Comparison of ENCODE assay signal across 11 cellular contexts in the genomic region with DNA sequence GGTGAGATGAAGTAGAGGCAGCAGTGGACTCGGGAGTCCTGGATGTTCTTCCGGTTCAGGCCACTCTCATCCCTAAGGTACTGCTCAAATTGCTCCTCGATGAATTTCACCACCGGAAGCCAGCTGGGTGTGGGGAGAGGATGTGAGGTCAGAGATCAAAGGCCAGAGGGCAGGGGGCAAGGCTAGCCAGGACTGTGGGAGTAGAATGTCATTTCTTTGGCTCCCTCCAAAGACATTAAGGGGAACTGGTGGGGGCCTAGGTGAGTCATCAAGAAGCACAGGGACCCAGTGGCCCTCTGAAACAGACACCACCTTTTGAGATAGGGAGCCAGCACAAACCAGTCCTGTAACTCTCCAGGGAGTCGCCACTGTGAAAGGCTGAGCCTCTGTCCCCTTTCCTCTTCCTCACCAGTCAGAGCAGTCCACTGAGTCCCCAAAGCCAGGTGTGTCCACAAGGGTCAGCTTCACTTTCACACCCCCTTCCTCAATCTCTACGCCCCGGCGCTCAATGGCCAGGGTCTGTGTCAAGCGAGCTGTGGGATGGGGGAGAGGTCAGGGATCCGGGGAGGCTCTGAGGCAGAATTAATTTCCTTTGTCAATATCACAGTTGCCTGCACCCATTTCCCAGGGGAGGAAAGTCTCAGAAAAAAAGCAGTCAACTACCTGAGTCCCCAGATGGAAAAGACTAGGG. TPM values are rescaled to one million over a fixed set of nuclear protein-coding genes. Genes with fewer than 3 reads are reported as not detected.
DNase-seq lines count a peak whose midpoint lies in the region; ATAC-seq and TF ChIP-seq lines count a peak whose summit lies in the region.
"Had no signal": no experiment of that assay in that cellular context is flagged by ENCODE, and none has a peak within 500 bp of the region (broad histone marks: within the 10 kb centered on the region; RNA-seq: fewer than 3 reads in every experiment).

No MANE protein-coding gene starts in this region.

- H3K27me3 ChIP-seq in upper lobe of left lung = no peaks in the 10 kb centered on the region

- H3K36me3 Mint-ChIP-seq in activated naive CD8-positive, alpha-beta T cell = peaks cover 6% of the 10 kb centered on the region
- H3K36me3 Mint-ChIP-seq in progenitor cell of endocrine pancreas (ENCODE audit: insufficient read depth) = peaks cover 2% of the 10 kb centered on the region

- peaks cover 13 to 19% (median 17%) of the 10 kb centered on the region in 4 donors for H3K4me1 ChIP-seq in upper lobe of left lung

- no peak for TF ChIP-seq CTCF in progenitor cell of endocrine pancreas (IDR thresholded peaks at IDR 0.05; ENCODE audit: unreplicated experiment)
- TF ChIP-seq CTCF in upper lobe of left lung (IDR thresholded peaks at IDR 0.05) = no peak

- H3K4me3 Mint-ChIP-seq in activated naive CD8-positive, alpha-beta T cell = peak overlapping the region; percentile 94
- no peak overlapping the region for H3K4me3 Mint-ChIP-seq in progenitor cell of endocrine pancreas (ENCODE audit: low read depth)

- ATAC-seq in GM21723 (IDR thresholded peaks at IDR 0.05; ENCODE audit: unreplicated experiment) = no peak
- ATAC-seq in upper lobe of left lung (ENCODE audit: low FRiP score in 2 of 2) = no peak

- no peaks in the 10 kb centered on the region for H3K27me3 Mint-ChIP-seq in activated naive CD8-positive, alpha-beta T cell
- no peaks in the 10 kb centered on the region for H3K27me3 Mint-ChIP-seq in progenitor cell of endocrine pancreas

- peak overlapping the region in 1 of 4 donors; percentile 33 for H3K4me3 ChIP-seq in upper lobe of left lung

- H3K27ac ChIP-seq in upper lobe of left lung = peak overlapping the region in 2 of 4 donors; percentile 49 to 57

- 80 to 95% methylated on average over 9 to 10 of the region's 10 CpGs for WGBS in upper lobe of left lung, 2 donors

- TF ChIP-seq POLR2A in upper lobe of left lung (IDR thresholded peaks at IDR 0.05) = no peak

- DNase-seq in DMS53 (lab: John Stamatoyannopoulos, UW) = peak; percentile 36
- no peak for DNase-seq in DMS53 treated with DMSO at 0.1 percent for 48 hours (lab: John Stamatoyannopoulos, UW; ENCODE audit: unreplicated experiment)
- DNase-seq in NCI-H69 (lab: John Stamatoyannopoulos, UW) = peak; percentile 37
- DNase-seq in progenitor cell of endocrine pancreas (ENCODE audit: low spot score, unreplicated experiment) = no peak
- no peak for DNase-seq in stimulated activated CD4-positive, alpha-beta T cell treated with anti-CD3 and anti-CD28 coated beads, Interleukin-1b, Interleukin-23, amount 100 ng/mL, for 48 hours
- DNase-seq in upper lobe of left lung = no peak
- DNase-seq: 8988T, NCI-H1417, SHP77 treated with DMSO at 0.1 percent for 48 hours had no signal

- peak overlapping the region; percentile 93 for H3K27ac Mint-ChIP-seq in activated naive CD8-positive, alpha-beta T cell
- peak overlapping the region; percentile 59 for H3K27ac Mint-ChIP-seq in progenitor cell of endocrine pancreas

- H3K4me1 Mint-ChIP-seq in activated naive CD8-positive, alpha-beta T cell (ENCODE audit: low read depth) = peaks cover 54% of the 10 kb centered on the region
- peaks cover 11% of the 10 kb centered on the region for H3K4me1 Mint-ChIP-seq in progenitor cell of endocrine pancreas (ENCODE audit: low read depth)

- H3K36me3 ChIP-seq in upper lobe of left lung = no peaks in the 10 kb centered on the region

- TF ChIP-seq EP300 in upper lobe of left lung (IDR thresholded peaks at IDR 0.05) = no peak

- no peaks in the 10 kb centered on the region for H3K9me3 ChIP-seq in upper lobe of left lung

- no peaks in the 10 kb centered on the region for H3K9me3 Mint-ChIP-seq in activated naive CD8-positive, alpha-beta T cell (ENCODE audit: low read depth)
- H3K9me3 Mint-ChIP-seq in progenitor cell of endocrine pancreas (ENCODE audit: low read depth) = no peaks in the 10 kb centered on the region

RNA-seq across cellular contexts. Expression of a gene that starts 0.9 kb away (rescaled TPM):
- 2.0 and 2.3 TPM in 2 replicates for total RNA-seq in progenitor cell of endocrine pancreas
- total RNA-seq in upper lobe of left lung = 10 to 100 TPM in 1 of 6 donors, 1 to 10 TPM in 5; 3.5 to 13.6 (median 7.1) TPM

RNA-seq across cellular contexts. Expression of a gene that starts 6.9 kb away (rescaled TPM):
- total RNA-seq in progenitor cell of endocrine pancreas = 2.6 and 3.5 TPM in 2 replicates
- total RNA-seq in upper lobe of left lung = 1 to 10 TPM in 1 of 6 donors, not detected in 5; 1.6 TPM

RNA-seq across cellular contexts. Expression of a gene that starts 11.2 kb away (rescaled TPM):
- total RNA-seq in progenitor cell of endocrine pancreas (51.0 and 51.8 TPM in 2 replicates), upper lobe of left lung (10 to 100 TPM; 31.1 to 71.2 (median 40.3) TPM)

RNA-seq across cellular contexts. Expression of a gene that starts 13.7 kb away (rescaled TPM):
- total RNA-seq in progenitor cell of endocrine pancreas = 59.7 and 62.6 TPM in 2 replicates
- total RNA-seq in upper lobe of left lung = 10 to 100 TPM in 3 of 6 donors, 1 to 10 TPM in 3; 6.8 to 29.2 (median 10.9) TPM

RNA-seq across cellular contexts. Expression of a gene that starts 25.9 kb away (rescaled TPM):
- total RNA-seq in progenitor cell of endocrine pancreas (13.2 and 13.7 TPM in 2 replicates), upper lobe of left lung (10 to 100 TPM in 2 of 6 donors, 1 to 10 TPM in 4; 5.2 to 12.3 (median 7.2) TPM)

Comparison
In these comparisons a context has a peak if more than half of its experiments do, and no peak if none do; other contexts are left out.
1. DNase-seq: peak in DMS53 (single experiment) and NCI-H69 (single experiment); none in DMS53 treated with DMSO at 0.1 percent for 48 hours (single experiment), progenitor cell of endocrine pancreas (single experiment), stimulated activated CD4-positive, alpha-beta T cell treated with anti-CD3 and anti-CD28 coated beads, Interleukin-1b, Interleukin-23, amount 100 ng/mL, for 48 hours (single experiment) and upper lobe of left lung (0 of 2).